In genomic region chr3:195801251-195802183, GRCh38 we compare ENCODE assay signal across 19 cellular contexts. TPM values are rescaled to one million over a fixed set of nuclear protein-coding genes. Genes with fewer than 3 reads are reported as not detected.
DNase-seq lines count a peak whose midpoint lies in the region; ATAC-seq and TF ChIP-seq lines count a peak whose summit lies in the region.
"Had no signal": no experiment of that assay in that cellular context is flagged by ENCODE, and none has a peak within 500 bp of the region (broad histone marks: within the 10 kb centered on the region; RNA-seq: fewer than 3 reads in every experiment).

No MANE protein-coding gene starts in this region.

- H2BK20ac ChIP-seq in H9 (ENCODE audit: low read depth, low read length, poor library complexity, severe bottlenecking) = no peak overlapping the region

- peak overlapping the region in 2 of 4 donors; percentile 31 to 52 for H3K4me3 Mint-ChIP-seq in CD4-positive, CD25-positive, alpha-beta regulatory T cell
- no peak overlapping the region for H3K4me3 Mint-ChIP-seq in H9
- H3K4me3 Mint-ChIP-seq in central memory CD8-positive, alpha-beta T cell = peak overlapping the region; percentile 55
- peak overlapping the region; percentile 79 for H3K4me3 Mint-ChIP-seq in natural killer cell treated with Interleukin-12 subunit alpha and Interleukin-12 subunit beta and Interleukin-15 and Interleukin-18, amount 100 ng/mL, for 72 hours
- H3K4me3 Mint-ChIP-seq: activated naive CD8-positive, alpha-beta T cell; HFFc6 had no signal

- peaks cover 0 to 2% (median 0%) of the 10 kb centered on the region in 7 donors for H3K9me3 Mint-ChIP-seq in CD4-positive, CD25-positive, alpha-beta regulatory T cell
- no peaks in the 10 kb centered on the region for H3K9me3 Mint-ChIP-seq in H9
- no peaks in the 10 kb centered on the region for H3K9me3 Mint-ChIP-seq in central memory CD8-positive, alpha-beta T cell
- peaks cover 3% of the 10 kb centered on the region for H3K9me3 Mint-ChIP-seq in natural killer cell treated with Interleukin-12 subunit alpha and Interleukin-12 subunit beta and Interleukin-15 and Interleukin-18, amount 100 ng/mL, for 72 hours
- H3K9me3 Mint-ChIP-seq: HFFc6 had no signal

- H3K4me1 ChIP-seq in CD4-positive, CD25-positive, alpha-beta regulatory T cell (ENCODE audit: control insufficient read depth, insufficient read depth, low read length, poor library complexity, severe bottlenecking) = peaks cover 10% of the 10 kb centered on the region
- H3K4me1 ChIP-seq in H9 (ENCODE audit: insufficient read depth, low read length) = peaks cover 7% of the 10 kb centered on the region; the same call in 1 of the 2 replicates

- H3K23me2 ChIP-seq in H9 (ENCODE audit: insufficient read length, low read depth, low read length, poor library complexity, severe bottlenecking) = no peaks in the 10 kb centered on the region

- H4K8ac ChIP-seq in H9 (replicated peaks; ENCODE audit: insufficient read length, low read depth, low read length) = no peak overlapping the region

- no peak overlapping the region for H4K5ac ChIP-seq in H9 (ENCODE audit: insufficient read length, low read depth, low read length)

- no peak overlapping the region for H2AFZ ChIP-seq in H9 (ENCODE audit: low read length)
- H2AFZ ChIP-seq: PC-9 had no signal

- H3K27me3 Mint-ChIP-seq in CD4-positive, CD25-positive, alpha-beta regulatory T cell = peaks cover 31% of the 10 kb centered on the region
- peaks cover 9% of the 10 kb centered on the region for H3K27me3 Mint-ChIP-seq in H9 (ENCODE audit: low read depth)
- peaks cover 10% of the 10 kb centered on the region for H3K27me3 Mint-ChIP-seq in central memory CD8-positive, alpha-beta T cell
- peaks cover 0 to 5% of the 10 kb centered on the region in 2 donors for H3K27me3 Mint-ChIP-seq in natural killer cell treated with Interleukin-12 subunit alpha and Interleukin-12 subunit beta and Interleukin-15 and Interleukin-18, amount 100 ng/mL, for 72 hours

- no peak overlapping the region for H3K9ac ChIP-seq in H9 (ENCODE audit: extremely low read depth, insufficient read length, low read length)

- no peak for DNase-seq in CD4-positive, CD25-positive, alpha-beta regulatory T cell
- DNase-seq in H9 (no peak), NCI-H69 (lab: John Stamatoyannopoulos, UW) (no peak), NCI-H1092 (lab: John Stamatoyannopoulos, UW) (no peak)
- no peak for DNase-seq in central memory CD8-positive, alpha-beta T cell (ENCODE audit: low spot score in 2 of 2)
- DNase-seq in natural killer cell treated with Interleukin-12 subunit alpha and Interleukin-12 subunit beta and Interleukin-15 and Interleukin-18, amount 100 ng/mL, for 72 hours (ENCODE audit: low spot score) = peak; percentile 59
- DNase-seq in stimulated activated naive CD4-positive, alpha-beta T cell treated with Interleukin-2 at 50 U/mL for 16 hours (lab: John Stamatoyannopoulos, UW) = no peak
- no peak for DNase-seq in activated T-cell treated with anti-CD3 and anti-CD28 coated beads, Interleukin-2, amount 50 U/mL, for 1 hour
- DNase-seq: AML-193, DMS 273 treated with DMSO at 0.1 percent for 48 hours, esophagus squamous epithelium, HFFc6, NCI-H82, PC-9, right cardiac atrium had no signal

- peaks cover 3% of the 10 kb centered on the region for H3K36me3 Mint-ChIP-seq in CD4-positive, CD25-positive, alpha-beta regulatory T cell
- peaks cover 0 to 10% (median 0%) of the 10 kb centered on the region in 3 experiments; a peak in 2 of 7 replicates for H3K36me3 Mint-ChIP-seq in H9 (ENCODE audit: insufficient read depth in 1 of 3, low read depth in 3 of 3)
- peaks cover 3% of the 10 kb centered on the region for H3K36me3 Mint-ChIP-seq in central memory CD8-positive, alpha-beta T cell (ENCODE audit: insufficient read depth)
- no peaks in the 10 kb centered on the region for H3K36me3 Mint-ChIP-seq in natural killer cell treated with Interleukin-12 subunit alpha and Interleukin-12 subunit beta and Interleukin-15 and Interleukin-18, amount 100 ng/mL, for 72 hours

- H3K27ac Mint-ChIP-seq in CD4-positive, CD25-positive, alpha-beta regulatory T cell = peak overlapping the region in 2 of 3 donors; percentile 72 to 90
- H3K27ac Mint-ChIP-seq in H9 = peak overlapping the region in 2 of 3 experiments; percentile 10 to 11; a peak in 4 of 7 replicates
- H3K27ac Mint-ChIP-seq in central memory CD8-positive, alpha-beta T cell (ENCODE audit: low read depth) = peak overlapping the region; percentile 92
- peak overlapping the region; percentile 70 to 85 for H3K27ac Mint-ChIP-seq in natural killer cell treated with Interleukin-12 subunit alpha and Interleukin-12 subunit beta and Interleukin-15 and Interleukin-18, amount 100 ng/mL, for 72 hours
- H3K27ac Mint-ChIP-seq: activated naive CD8-positive, alpha-beta T cell; HFFc6 had no signal

- no peaks in the 10 kb centered on the region for H3K36me3 ChIP-seq in CD4-positive, CD25-positive, alpha-beta regulatory T cell (ENCODE audit: control insufficient read depth, insufficient read depth, low read length)
- H3K36me3 ChIP-seq: esophagus squamous epithelium, neutrophil had no signal

- H3K23ac ChIP-seq in H9 (ENCODE audit: insufficient read length, low read depth, low read length) = no peak overlapping the region

- H3K56ac ChIP-seq in H9 (ENCODE audit: insufficient read length, low read depth, low read length) = no peak overlapping the region

- H3K9me3 ChIP-seq in CD4-positive, CD25-positive, alpha-beta regulatory T cell (ENCODE audit: control insufficient read depth in 2 of 2, low read length in 2 of 2) = no peaks in the 10 kb centered on the region
- H3K9me3 ChIP-seq in H9 (ENCODE audit: control insufficient read depth, low read depth, low read length) = no peaks in the 10 kb centered on the region
- H3K9me3 ChIP-seq: esophagus squamous epithelium, neutrophil had no signal

- no peak for ATAC-seq in CD4-positive, CD25-positive, alpha-beta regulatory T cell (ENCODE audit: low read depth in 2 of 2)
- ATAC-seq in central memory CD8-positive, alpha-beta T cell (replicated peaks; ENCODE audit: extremely low read depth, poor library complexity, severe bottlenecking) = no peak
- peak in 1 of 2 donors; percentile 2 for ATAC-seq in natural killer cell treated with Interleukin-12 subunit alpha and Interleukin-12 subunit beta and Interleukin-15 and Interleukin-18, amount 100 ng/mL, for 72 hours

- peaks cover 2% of the 10 kb centered on the region for H3K27me3 ChIP-seq in CD4-positive, CD25-positive, alpha-beta regulatory T cell (ENCODE audit: control insufficient read depth, insufficient read depth, low read length)
- H3K27me3 ChIP-seq in H9 (ENCODE audit: insufficient read depth, low read length) = no peaks in the 10 kb centered on the region

- no peak overlapping the region for H2BK5ac ChIP-seq in H9 (ENCODE audit: insufficient read length, low read length)

- H3K4me1 Mint-ChIP-seq in CD4-positive, CD25-positive, alpha-beta regulatory T cell = peaks cover 0 to 44% (median 30%) of the 10 kb centered on the region in 4 donors
- peaks cover 32 to 40% of the 10 kb centered on the region in 2 experiments for H3K4me1 Mint-ChIP-seq in H9
- peaks cover 41% of the 10 kb centered on the region for H3K4me1 Mint-ChIP-seq in central memory CD8-positive, alpha-beta T cell
- peaks cover 51 to 53% of the 10 kb centered on the region in 2 donors for H3K4me1 Mint-ChIP-seq in natural killer cell treated with Interleukin-12 subunit alpha and Interleukin-12 subunit beta and Interleukin-15 and Interleukin-18, amount 100 ng/mL, for 72 hours (ENCODE audit: low read depth in 2 of 2)

- no peak overlapping the region for H3K14ac ChIP-seq in H9 (ENCODE audit: insufficient read depth, low read length)

- H2BK120ac ChIP-seq in H9 (ENCODE audit: low read depth, low read length, poor library complexity, severe bottlenecking) = no peak overlapping the region

- no peak overlapping the region for H3T11ph ChIP-seq in H9 (ENCODE audit: low read length)

- H3K4me3 ChIP-seq in CD4-positive, CD25-positive, alpha-beta regulatory T cell (ENCODE audit: low read depth, low read length) = no peak overlapping the region
- H3K4me3 ChIP-seq: PC-9, SK-N-MC had no signal

- WGBS in H9 (ENCODE audit: extremely low coverage, insufficient read length, low lambda C conversion rate) = no CpG with 5 or more reads among the region's 35 CpGs

- H4K91ac ChIP-seq in H9 (ENCODE audit: insufficient read length, low read depth, low read length) = no peak overlapping the region

- H3K4ac ChIP-seq in H9 (ENCODE audit: low read depth, low read length) = no peak overlapping the region

- H4K20me1 ChIP-seq in H9 (ENCODE audit: control insufficient read depth, insufficient read depth, insufficient read length) = peaks cover 3% of the 10 kb centered on the region

- H3K4me2 ChIP-seq in H9 (ENCODE audit: insufficient read depth, insufficient read length, low read length) = no peak overlapping the region
- H3K4me2 ChIP-seq: PC-9 had no signal

- no peak overlapping the region for H3K27ac ChIP-seq in CD4-positive, CD25-positive, alpha-beta regulatory T cell (ENCODE audit: insufficient read depth, low read length, poor library complexity, severe bottlenecking)
- H3K27ac ChIP-seq in H9 (ENCODE audit: insufficient read length, low read depth, low read length) = no peak overlapping the region
- H3K27ac ChIP-seq: neutrophil, PC-9, SK-N-MC had no signal

- no peak for TF ChIP-seq CTCF in H9 (conservative IDR thresholded peaks at IDR 0.05)

- H2BK12ac ChIP-seq in H9 (ENCODE audit: insufficient read length, low read depth, low read length) = no peak overlapping the region

- H2BK15ac ChIP-seq in H9 (ENCODE audit: low read depth, low read length) = no peak overlapping the region

- no peak overlapping the region for H2AK5ac ChIP-seq in H9 (ENCODE audit: insufficient read length, low read length)

- H3K18ac ChIP-seq in H9 (ENCODE audit: insufficient read length, low read depth, low read length) = no peak overlapping the region

- H3K79me2 ChIP-seq in H9 (ENCODE audit: insufficient read depth, low read length) = no peaks in the 10 kb centered on the region

- H3K79me1 ChIP-seq in H9 (ENCODE audit: insufficient read depth, low read depth, low read length, poor library complexity, severe bottlenecking) = no peaks in the 10 kb centered on the region

RNA-seq across cellular contexts. Expression of gene MUC4, which starts 10.2 kb away (rescaled TPM):
- total RNA-seq in CD4-positive, CD25-positive, alpha-beta regulatory T cell = not detected
- polyA plus RNA-seq in CD4-positive, CD25-positive, alpha-beta regulatory T cell = not detected
- 0.70 and 1.2 TPM in 2 replicates for total RNA-seq in H9 (2021)
- under 1 TPM; 0.19 to 0.28 TPM for total RNA-seq in natural killer cell treated with Interleukin-12 subunit alpha and Interleukin-12 subunit beta and Interleukin-15 and Interleukin-18, amount 100 ng/mL, for 72 hours
- total RNA-seq: HFFc6, lung microvascular endothelial cell had no signal

Comparison
In these comparisons a context has a peak if more than half of its experiments do, and no peak if none do; other contexts are left out.
1. H3K27ac Mint-ChIP-seq: peak in every context shown above with its lines; median percentile 92 in central memory CD8-positive, alpha-beta T cell; 81 in CD4-positive, CD25-positive, alpha-beta regulatory T cell; 78 in natural killer cell treated with Interleukin-12 subunit alpha and Interleukin-12 subunit beta and Interleukin-15 and Interleukin-18, amount 100 ng/mL, for 72 hours; 10 in H9.
2. H3K4me3 Mint-ChIP-seq: peak in central memory CD8-positive, alpha-beta T cell (single experiment) and natural killer cell treated with Interleukin-12 subunit alpha and Interleukin-12 subunit beta and Interleukin-15 and Interleukin-18, amount 100 ng/mL, for 72 hours (single experiment); none in H9 (0 of 2).